ENCODE assay signal across 16 cellular contexts in the genomic region with DNA sequence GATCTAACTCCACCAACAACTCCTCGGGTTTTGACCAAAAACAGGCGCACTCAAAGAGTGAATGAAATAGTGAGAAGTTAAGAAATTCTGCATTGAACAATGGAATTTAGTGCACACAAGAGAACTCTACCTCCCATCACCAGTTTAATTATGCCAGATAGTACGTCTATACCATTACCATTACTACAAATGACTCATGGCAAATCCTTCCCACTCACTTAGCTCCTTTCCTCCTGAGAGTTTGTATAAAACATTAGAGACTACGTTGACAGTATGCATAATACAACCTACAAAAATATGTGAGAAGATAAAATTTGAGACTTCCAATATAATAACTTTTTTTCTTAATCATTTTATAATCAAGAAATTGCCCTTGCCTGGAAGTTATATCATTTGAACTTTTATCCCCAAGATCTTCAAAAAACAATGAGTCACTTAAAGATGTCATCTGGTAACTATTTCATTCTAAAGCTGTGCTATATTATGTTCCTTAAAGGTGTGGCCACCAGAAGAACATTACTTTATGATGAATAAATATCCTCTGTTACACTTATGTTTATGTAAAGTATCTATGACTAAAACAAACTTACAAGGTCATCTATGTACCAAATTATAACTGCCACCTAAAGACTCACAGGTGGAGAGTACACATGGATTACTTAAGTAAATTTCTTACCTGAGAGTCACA.
DNase-seq lines count a peak whose midpoint lies in the region; ATAC-seq and TF ChIP-seq lines count a peak whose summit lies in the region.
"Had no signal": no experiment of that assay in that cellular context is flagged by ENCODE, and none has a peak within 500 bp of the region (broad histone marks: within the 10 kb centered on the region; RNA-seq: fewer than 3 reads in every experiment).

No MANE protein-coding gene starts in this region.

- TF ChIP-seq CTCF in dorsolateral prefrontal cortex (IDR thresholded peaks at IDR 0.05 in 54 of 56, conservative IDR thresholded peaks at IDR 0.05 in 2 of 56; ENCODE audit: low read depth in 1 of 56, partially characterized antibody in 56 of 56) (no peak), WTC11 (IDR thresholded peaks at IDR 0.05) (no peak)

- CTCF ChIA-PET in WTC11 (lab: Charles Lee): no interaction called here

- H3K27me3 ChIP-seq in dorsolateral prefrontal cortex: peaks cover 0 to 5% (median 0%) of the 10 kb centered on the region in 45 donors

- no peak overlapping the region for H3K27ac Mint-ChIP-seq in stimulated activated naive CD8-positive, alpha-beta T cell treated with anti-CD3 and anti-CD28 coated beads, Interleukin-15, amount 100 ng/mL, for 72 hours
- no peak overlapping the region for H3K27ac Mint-ChIP-seq in WTC11
- H3K27ac Mint-ChIP-seq: endodermal cell had no signal

- DNase-seq in stimulated activated naive CD8-positive, alpha-beta T cell treated with anti-CD3 and anti-CD28 coated beads, Interleukin-15, Interleukin-2, amounts not matched to agents 100 U/mL and 50 U/mL, for 24 hours: no peak
- no peak for DNase-seq in stimulated activated naive CD8-positive, alpha-beta T cell treated with anti-CD3 and anti-CD28 coated beads, Interleukin-15, amount 100 ng/mL, for 72 hours
- DNase-seq in RPMI7951 (ENCODE audit: low read depth) (peak; percentile 43), epithelial cell of prostate (ENCODE audit: low read depth, low spot score) (peak; percentile 88), dorsolateral prefrontal cortex (no peak), WTC11 (ENCODE audit: low spot score) (no peak)
- DNase-seq in stimulated activated CD4-positive, alpha-beta T cell treated with anti-CD3 and anti-CD28 coated beads, Interleukin-2, amount 100 ng/mL, for 24 hours: no peak
- DNase-seq: DMS53; endodermal cell; glutamatergic neuron; NCI-H187 treated with DMSO at 0.1 percent for 48 hours; psoas muscle; stimulated activated CD4-positive, alpha-beta T cell treated with anti-CD3 and anti-CD28 coated beads, Interleukin-1b, Interleukin-23, amount 100 ng/mL, for 48 hours had no signal

- peak overlapping the region in 1 of 2 donors; percentile 26 for H3K4me3 Mint-ChIP-seq in stimulated activated naive CD8-positive, alpha-beta T cell treated with anti-CD3 and anti-CD28 coated beads, Interleukin-15, amount 100 ng/mL, for 72 hours
- no peak overlapping the region for H3K4me3 Mint-ChIP-seq in WTC11
- H3K4me3 Mint-ChIP-seq: endodermal cell had no signal

- POLR2A ChIA-PET in WTC11 (lab: Charles Lee): no interaction called here

- H3K36me3 Mint-ChIP-seq in WTC11: no peaks in the 10 kb centered on the region

- H3K27ac ChIP-seq in epithelial cell of prostate: peak overlapping the region; percentile 73
- H3K27ac ChIP-seq in dorsolateral prefrontal cortex: no peak overlapping the region
- H3K27ac ChIP-seq: psoas muscle, VCaP had no signal

- intact Hi-C loops in dorsolateral prefrontal cortex (cut with DNase I): no loop called here

- no peak overlapping the region for H3K4me3 ChIP-seq in dorsolateral prefrontal cortex
- H3K4me3 ChIP-seq: K562, psoas muscle had no signal

- peak; percentile 25 for ATAC-seq in stimulated activated naive CD8-positive, alpha-beta T cell treated with anti-CD3 and anti-CD28 coated beads, Interleukin-15, Interleukin-2, amounts not matched to agents 100 U/mL and 50 U/mL, for 24 hours
- no peak for ATAC-seq in stimulated activated naive CD8-positive, alpha-beta T cell treated with anti-CD3 and anti-CD28 coated beads, Interleukin-15, amount 100 ng/mL, for 72 hours
- ATAC-seq in GM18870 (IDR thresholded peaks at IDR 0.05; ENCODE audit: unreplicated experiment) (no peak), WTC11 (no peak)
- ATAC-seq: K562, psoas muscle had no signal

- H3K4me1 Mint-ChIP-seq in stimulated activated naive CD8-positive, alpha-beta T cell treated with anti-CD3 and anti-CD28 coated beads, Interleukin-15, amount 100 ng/mL, for 72 hours: peaks cover 80% of the 10 kb centered on the region
- peaks cover 18% of the 10 kb centered on the region for H3K4me1 Mint-ChIP-seq in WTC11
- H3K4me1 Mint-ChIP-seq: endodermal cell had no signal

- H3K27me3 Mint-ChIP-seq in stimulated activated naive CD8-positive, alpha-beta T cell treated with anti-CD3 and anti-CD28 coated beads, Interleukin-15, amount 100 ng/mL, for 72 hours: no peaks in the 10 kb centered on the region
- no peaks in the 10 kb centered on the region for H3K27me3 Mint-ChIP-seq in WTC11 (ENCODE audit: low read depth)

- H3K9me3 Mint-ChIP-seq in stimulated activated naive CD8-positive, alpha-beta T cell treated with anti-CD3 and anti-CD28 coated beads, Interleukin-15, amount 100 ng/mL, for 72 hours: peaks cover 7 to 9% of the 10 kb centered on the region in 2 donors
- H3K9me3 Mint-ChIP-seq in WTC11: peaks cover 8% of the 10 kb centered on the region
- H3K9me3 Mint-ChIP-seq: endodermal cell had no signal

TF ChIP-seq in WTC11, 78 proteins besides CTCF, POLR2A, EP300 and RAD21 (continues in another document):
- TF ChIP-seq CREB1 (CRISPR knock-in tag; IDR thresholded peaks at IDR 0.05) (no peak), TEAD1 (CRISPR knock-in tag; IDR thresholded peaks at IDR 0.05) (no peak), GABPB1 (CRISPR knock-in tag; IDR thresholded peaks at IDR 0.05) (no peak), ZNF396 (CRISPR knock-in tag; IDR thresholded peaks at IDR 0.05; ENCODE audit: borderline replicate concordance) (no peak), IRF2 (CRISPR knock-in tag; IDR thresholded peaks at IDR 0.05; ENCODE audit: borderline replicate concordance, low read depth) (no peak), MXD4 (CRISPR knock-in tag; IDR thresholded peaks at IDR 0.05; ENCODE audit: borderline replicate concordance) (no peak), FOXP1 (CRISPR knock-in tag; IDR thresholded peaks at IDR 0.05; ENCODE audit: borderline replicate concordance) (no peak)
- TF ChIP-seq, protein P1, sequence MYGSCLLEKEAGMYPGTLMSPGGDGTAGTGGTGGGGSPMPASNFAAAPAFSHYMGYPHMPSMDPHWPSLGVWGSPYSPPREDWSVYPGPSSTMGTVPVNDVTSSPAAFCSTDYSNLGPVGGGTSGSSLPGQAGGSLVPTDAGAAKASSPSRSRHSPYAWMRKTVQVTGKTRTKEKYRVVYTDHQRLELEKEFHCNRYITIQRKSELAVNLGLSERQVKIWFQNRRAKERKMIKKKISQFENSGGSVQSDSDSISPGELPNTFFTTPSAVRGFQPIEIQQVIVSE (CRISPR knock-in tag; IDR thresholded peaks at IDR 0.05; ENCODE audit: borderline replicate concordance): no peak
- TF ChIP-seq, protein P2, sequence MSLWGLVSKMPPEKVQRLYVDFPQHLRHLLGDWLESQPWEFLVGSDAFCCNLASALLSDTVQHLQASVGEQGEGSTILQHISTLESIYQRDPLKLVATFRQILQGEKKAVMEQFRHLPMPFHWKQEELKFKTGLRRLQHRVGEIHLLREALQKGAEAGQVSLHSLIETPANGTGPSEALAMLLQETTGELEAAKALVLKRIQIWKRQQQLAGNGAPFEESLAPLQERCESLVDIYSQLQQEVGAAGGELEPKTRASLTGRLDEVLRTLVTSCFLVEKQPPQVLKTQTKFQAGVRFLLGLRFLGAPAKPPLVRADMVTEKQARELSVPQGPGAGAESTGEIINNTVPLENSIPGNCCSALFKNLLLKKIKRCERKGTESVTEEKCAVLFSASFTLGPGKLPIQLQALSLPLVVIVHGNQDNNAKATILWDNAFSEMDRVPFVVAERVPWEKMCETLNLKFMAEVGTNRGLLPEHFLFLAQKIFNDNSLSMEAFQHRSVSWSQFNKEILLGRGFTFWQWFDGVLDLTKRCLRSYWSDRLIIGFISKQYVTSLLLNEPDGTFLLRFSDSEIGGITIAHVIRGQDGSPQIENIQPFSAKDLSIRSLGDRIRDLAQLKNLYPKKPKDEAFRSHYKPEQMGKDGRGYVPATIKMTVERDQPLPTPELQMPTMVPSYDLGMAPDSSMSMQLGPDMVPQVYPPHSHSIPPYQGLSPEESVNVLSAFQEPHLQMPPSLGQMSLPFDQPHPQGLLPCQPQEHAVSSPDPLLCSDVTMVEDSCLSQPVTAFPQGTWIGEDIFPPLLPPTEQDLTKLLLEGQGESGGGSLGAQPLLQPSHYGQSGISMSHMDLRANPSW (CRISPR knock-in tag; conservative IDR thresholded peaks at IDR 0.05; ENCODE audit: low read depth): no peak
- TF ChIP-seq, protein P3, sequence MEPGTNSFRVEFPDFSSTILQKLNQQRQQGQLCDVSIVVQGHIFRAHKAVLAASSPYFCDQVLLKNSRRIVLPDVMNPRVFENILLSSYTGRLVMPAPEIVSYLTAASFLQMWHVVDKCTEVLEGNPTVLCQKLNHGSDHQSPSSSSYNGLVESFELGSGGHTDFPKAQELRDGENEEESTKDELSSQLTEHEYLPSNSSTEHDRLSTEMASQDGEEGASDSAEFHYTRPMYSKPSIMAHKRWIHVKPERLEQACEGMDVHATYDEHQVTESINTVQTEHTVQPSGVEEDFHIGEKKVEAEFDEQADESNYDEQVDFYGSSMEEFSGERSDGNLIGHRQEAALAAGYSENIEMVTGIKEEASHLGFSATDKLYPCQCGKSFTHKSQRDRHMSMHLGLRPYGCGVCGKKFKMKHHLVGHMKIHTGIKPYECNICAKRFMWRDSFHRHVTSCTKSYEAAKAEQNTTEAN (CRISPR knock-in tag; IDR thresholded peaks at IDR 0.05): no peak
- TF ChIP-seq, protein P4, sequence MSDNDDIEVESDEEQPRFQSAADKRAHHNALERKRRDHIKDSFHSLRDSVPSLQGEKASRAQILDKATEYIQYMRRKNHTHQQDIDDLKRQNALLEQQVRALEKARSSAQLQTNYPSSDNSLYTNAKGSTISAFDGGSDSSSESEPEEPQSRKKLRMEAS (CRISPR knock-in tag; IDR thresholded peaks at IDR 0.05): no peak
- TF ChIP-seq, protein P5, sequence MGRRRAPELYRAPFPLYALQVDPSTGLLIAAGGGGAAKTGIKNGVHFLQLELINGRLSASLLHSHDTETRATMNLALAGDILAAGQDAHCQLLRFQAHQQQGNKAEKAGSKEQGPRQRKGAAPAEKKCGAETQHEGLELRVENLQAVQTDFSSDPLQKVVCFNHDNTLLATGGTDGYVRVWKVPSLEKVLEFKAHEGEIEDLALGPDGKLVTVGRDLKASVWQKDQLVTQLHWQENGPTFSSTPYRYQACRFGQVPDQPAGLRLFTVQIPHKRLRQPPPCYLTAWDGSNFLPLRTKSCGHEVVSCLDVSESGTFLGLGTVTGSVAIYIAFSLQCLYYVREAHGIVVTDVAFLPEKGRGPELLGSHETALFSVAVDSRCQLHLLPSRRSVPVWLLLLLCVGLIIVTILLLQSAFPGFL (CRISPR knock-in tag; IDR thresholded peaks at IDR 0.05; ENCODE audit: borderline replicate concordance): no peak

Comparison
In these comparisons a context has a peak if more than half of its experiments do, and no peak if none do; other contexts are left out.
1. DNase-seq: peak in RPMI7951 (single experiment) and epithelial cell of prostate (single experiment); none in stimulated activated naive CD8-positive, alpha-beta T cell treated with anti-CD3 and anti-CD28 coated beads, Interleukin-15, Interleukin-2, amounts not matched to agents 100 U/mL and 50 U/mL, for 24 hours (single experiment), stimulated activated naive CD8-positive, alpha-beta T cell treated with anti-CD3 and anti-CD28 coated beads, Interleukin-15, amount 100 ng/mL, for 72 hours (0 of 2), stimulated activated CD4-positive, alpha-beta T cell treated with anti-CD3 and anti-CD28 coated beads, Interleukin-2, amount 100 ng/mL, for 24 hours (0 of 2), dorsolateral prefrontal cortex (0 of 10) and WTC11 (single experiment).